ENCODE assay signal across 1 cellular context in the genomic region with DNA sequence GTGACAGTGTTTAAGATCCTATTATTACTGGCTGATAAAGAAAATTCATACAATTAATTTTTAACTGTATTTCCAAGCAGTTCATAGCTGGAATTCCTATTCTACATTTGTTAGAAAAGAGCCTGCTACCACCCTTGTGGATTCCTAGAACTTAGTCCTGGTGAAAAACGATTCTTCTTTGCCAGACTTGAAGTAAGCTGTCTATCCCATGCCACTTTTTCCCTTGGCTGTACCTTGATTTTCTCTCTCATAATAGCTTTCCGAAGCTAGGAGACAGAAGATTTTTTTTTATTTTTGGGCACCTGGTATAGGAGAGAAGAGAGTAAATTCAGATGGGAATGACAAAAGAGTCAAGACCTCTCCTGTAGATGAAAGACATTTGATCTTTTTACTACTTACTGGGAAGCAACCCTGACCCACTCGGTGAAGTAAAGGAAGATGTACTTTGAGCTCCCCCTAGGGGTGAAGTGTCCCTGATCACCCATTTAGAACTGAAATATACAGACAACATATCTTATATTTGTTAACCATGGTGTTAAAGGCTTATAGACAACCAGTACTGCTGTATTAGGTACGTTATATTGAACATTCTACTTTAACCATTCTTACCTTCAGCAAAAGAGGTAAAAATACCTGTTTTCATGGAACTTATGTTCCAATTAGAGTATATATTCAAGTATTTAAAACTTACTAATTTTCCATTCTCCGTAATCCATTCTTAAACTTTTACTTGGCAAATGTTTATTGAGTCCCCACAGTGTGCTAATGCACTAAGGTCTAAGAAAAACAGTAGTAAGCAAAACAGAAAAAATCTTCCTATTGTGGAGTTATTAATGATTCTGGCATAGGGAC.
TF ChIP-seq lines count a peak whose summit lies in the region.

No MANE protein-coding gene starts in this region.

TF ChIP-seq in HepG2, 621 proteins besides CTCF, POLR2A, EP300 and RAD21:
- TF ChIP-seq STAG1 (CRISPR knock-in tag; IDR thresholded peaks at IDR 0.05) = peak; percentile 58
- TF ChIP-seq, protein P1, sequence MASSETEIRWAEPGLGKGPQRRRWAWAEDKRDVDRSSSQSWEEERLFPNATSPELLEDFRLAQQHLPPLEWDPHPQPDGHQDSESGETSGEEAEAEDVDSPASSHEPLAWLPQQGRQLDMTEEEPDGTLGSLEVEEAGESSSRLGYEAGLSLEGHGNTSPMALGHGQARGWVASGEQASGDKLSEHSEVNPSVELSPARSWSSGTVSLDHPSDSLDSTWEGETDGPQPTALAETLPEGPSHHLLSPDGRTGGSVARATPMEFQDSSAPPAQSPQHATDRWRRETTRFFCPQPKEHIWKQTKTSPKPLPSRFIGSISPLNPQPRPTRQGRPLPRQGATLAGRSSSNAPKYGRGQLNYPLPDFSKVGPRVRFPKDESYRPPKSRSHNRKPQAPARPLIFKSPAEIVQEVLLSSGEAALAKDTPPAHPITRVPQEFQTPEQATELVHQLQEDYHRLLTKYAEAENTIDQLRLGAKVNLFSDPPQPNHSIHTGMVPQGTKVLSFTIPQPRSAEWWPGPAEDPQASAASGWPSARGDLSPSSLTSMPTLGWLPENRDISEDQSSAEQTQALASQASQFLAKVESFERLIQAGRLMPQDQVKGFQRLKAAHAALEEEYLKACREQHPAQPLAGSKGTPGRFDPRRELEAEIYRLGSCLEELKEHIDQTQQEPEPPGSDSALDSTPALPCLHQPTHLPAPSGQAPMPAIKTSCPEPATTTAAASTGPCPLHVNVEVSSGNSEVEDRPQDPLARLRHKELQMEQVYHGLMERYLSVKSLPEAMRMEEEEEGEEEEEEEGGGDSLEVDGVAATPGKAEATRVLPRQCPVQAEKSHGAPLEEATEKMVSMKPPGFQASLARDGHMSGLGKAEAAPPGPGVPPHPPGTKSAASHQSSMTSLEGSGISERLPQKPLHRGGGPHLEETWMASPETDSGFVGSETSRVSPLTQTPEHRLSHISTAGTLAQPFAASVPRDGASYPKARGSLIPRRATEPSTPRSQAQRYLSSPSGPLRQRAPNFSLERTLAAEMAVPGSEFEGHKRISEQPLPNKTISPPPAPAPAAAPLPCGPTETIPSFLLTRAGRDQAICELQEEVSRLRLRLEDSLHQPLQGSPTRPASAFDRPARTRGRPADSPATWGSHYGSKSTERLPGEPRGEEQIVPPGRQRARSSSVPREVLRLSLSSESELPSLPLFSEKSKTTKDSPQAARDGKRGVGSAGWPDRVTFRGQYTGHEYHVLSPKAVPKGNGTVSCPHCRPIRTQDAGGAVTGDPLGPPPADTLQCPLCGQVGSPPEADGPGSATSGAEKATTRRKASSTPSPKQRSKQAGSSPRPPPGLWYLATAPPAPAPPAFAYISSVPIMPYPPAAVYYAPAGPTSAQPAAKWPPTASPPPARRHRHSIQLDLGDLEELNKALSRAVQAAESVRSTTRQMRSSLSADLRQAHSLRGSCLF (CRISPR knock-in tag; IDR thresholded peaks at IDR 0.05; ENCODE audit: borderline replicate concordance) = no peak
- TF ChIP-seq, protein P2, sequence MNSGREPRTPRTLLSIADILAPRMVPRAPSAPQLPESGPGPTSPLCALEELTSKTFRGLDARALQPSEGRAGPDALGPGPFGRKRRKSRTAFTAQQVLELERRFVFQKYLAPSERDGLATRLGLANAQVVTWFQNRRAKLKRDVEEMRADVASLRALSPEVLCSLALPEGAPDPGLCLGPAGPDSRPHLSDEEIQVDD (CRISPR knock-in tag; IDR thresholded peaks at IDR 0.05; ENCODE audit: borderline replicate concordance) = no peak
- no peak for TF ChIP-seq KLF13 (CRISPR knock-in tag; IDR thresholded peaks at IDR 0.05)
